ENCODE assay signal across 7 cellular contexts in the genomic region with DNA sequence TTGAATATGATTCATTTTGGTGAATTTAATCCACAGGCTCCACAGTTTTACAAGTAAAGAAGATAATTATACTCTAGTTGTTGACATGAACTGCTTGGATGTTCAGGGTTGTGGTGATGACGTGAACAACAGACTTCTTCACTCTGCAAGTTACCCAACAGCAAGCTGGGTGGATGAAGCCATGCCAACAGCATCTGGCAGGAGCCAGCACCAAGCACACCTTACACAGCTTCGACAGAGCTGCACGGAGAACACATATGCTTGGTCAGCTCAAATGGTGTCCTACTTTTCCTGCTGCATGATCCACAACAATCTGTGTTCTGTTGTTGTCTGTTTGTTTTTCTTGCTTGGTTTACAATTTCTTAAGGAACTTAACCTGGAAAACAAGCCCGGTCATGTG. TPM values are rescaled to one million over a fixed set of nuclear protein-coding genes. Genes with fewer than 3 reads are reported as not detected.
DNase-seq lines count a peak whose midpoint lies in the region; TF ChIP-seq lines count a peak whose summit lies in the region.

No MANE protein-coding gene starts in this region.

- intact Hi-C loops in transverse colon (cut with DNase I; ENCODE audit: low total_unique reads) = no loop called here

- WGBS in transverse colon (ENCODE audit: low coverage in 1 of 2), 2 donors = 63 to 73% methylated on average over 2 to 4 of the region's 4 CpGs

- H3K27me3 ChIP-seq in adipocyte (replicated peaks; ENCODE audit: control insufficient read depth, insufficient read depth, low read length) = no peaks in the 10 kb centered on the region
- no peaks in the 10 kb centered on the region for H3K27me3 ChIP-seq in transverse colon

- H3K4me1 ChIP-seq in adipocyte (ENCODE audit: control insufficient read depth, insufficient read depth, low read length) = peaks cover 94% of the 10 kb centered on the region
- peaks cover 26 to 77% (median 50%) of the 10 kb centered on the region in 4 donors for H3K4me1 ChIP-seq in transverse colon

- no peak for TF ChIP-seq EP300 in transverse colon (IDR thresholded peaks at IDR 0.05; ENCODE audit: low read depth)

- H3K9me3 ChIP-seq in adipocyte (ENCODE audit: control insufficient read depth, low read length) (no peaks in the 10 kb centered on the region), transverse colon (no peaks in the 10 kb centered on the region)

- H3K9ac ChIP-seq in adipocyte (ENCODE audit: low read length) = peak overlapping the region; percentile 70

- peak overlapping the region; percentile 69 for H3K4me3 ChIP-seq in adipocyte (ENCODE audit: low read length)
- peak overlapping the region; percentile 19 for H3K4me3 ChIP-seq in epithelial cell of proximal tubule (ENCODE audit: low read depth, low read length)
- H3K4me3 ChIP-seq in transverse colon = no peak overlapping the region

- no peak for TF ChIP-seq POLR2A in transverse colon (IDR thresholded peaks at IDR 0.05)

- DNase-seq in adipocyte (ENCODE audit: low read depth) = peak; percentile 36
- DNase-seq in epithelial cell of proximal tubule (ENCODE audit: low read depth) = no peak
- DNase-seq in mucosa of gallbladder (ENCODE audit: low spot score) = peak; percentile 40
- DNase-seq in transverse colon = no peak
- DNase-seq in NCI-H524 (lab: John Stamatoyannopoulos, UW) = no peak
- DNase-seq in activated naive CD4-positive, alpha-beta T cell treated with anti-CD3 and anti-CD28 coated beads, Interleukin-2, amount 50 U/mL, for 16 hours = no peak
- DNase-seq in islet precursor cell = no peak

- TF ChIP-seq CTCF in epithelial cell of proximal tubule (conservative IDR thresholded peaks at IDR 0.05; ENCODE audit: low read depth, low read length) (no peak), transverse colon (IDR thresholded peaks at IDR 0.05) (no peak)

- H3K27ac ChIP-seq in transverse colon = peak overlapping the region; percentile 72 to 83 (median 78)

- in situ Hi-C loops in transverse colon (cut with MboI; ENCODE audit: low pct_ligation_motif_present in 1 of 4, low pct_unique_long_range_greater_than_20kb in 1 of 4, low sequenced_read_pairs in 3 of 4) = loop anchor here in 1 of 4 donors (25.0 kb wide), 1 partner anchor 181 kb away; a partner anchor contains a TSS

- H3K36me3 ChIP-seq in adipocyte (ENCODE audit: control insufficient read depth, insufficient read depth, low read length, severe bottlenecking) (no peaks in the 10 kb centered on the region), transverse colon (no peaks in the 10 kb centered on the region)

RNA-seq across cellular contexts. Expression of a gene that starts 9.8 kb away (rescaled TPM):
- total RNA-seq in epithelial cell of proximal tubule = 5.1 and 5.8 TPM in 2 replicates
- 12.7 TPM for total RNA-seq in mucosa of gallbladder
- 10 to 100 TPM; 12.4 to 18.3 (median 15.6) TPM for total RNA-seq in transverse colon

RNA-seq across cellular contexts. Expression of a gene that starts 35.8 kb away (rescaled TPM):
- 54.5 and 58.0 TPM in 2 replicates for total RNA-seq in epithelial cell of proximal tubule
- total RNA-seq in mucosa of gallbladder = 69.5 TPM
- 10 to 100 TPM in 3 of 4 donors, 1 to 10 TPM in 1; 3.6 to 21.3 (median 16.5) TPM for total RNA-seq in transverse colon

Comparison
In these comparisons a context has a peak if more than half of its experiments do, and no peak if none do; other contexts are left out.
1. DNase-seq: peak in adipocyte (single experiment) and mucosa of gallbladder (single experiment); none in epithelial cell of proximal tubule (single experiment), transverse colon (single experiment), NCI-H524 (0 of 2), activated naive CD4-positive, alpha-beta T cell treated with anti-CD3 and anti-CD28 coated beads, Interleukin-2, amount 50 U/mL, for 16 hours (single experiment) and islet precursor cell (single experiment).
2. H3K4me3 ChIP-seq: peak in adipocyte (single experiment) and epithelial cell of proximal tubule (single experiment); none in transverse colon (0 of 4).